9 cellular contexts compared by ENCODE assay signal in the genomic region with DNA sequence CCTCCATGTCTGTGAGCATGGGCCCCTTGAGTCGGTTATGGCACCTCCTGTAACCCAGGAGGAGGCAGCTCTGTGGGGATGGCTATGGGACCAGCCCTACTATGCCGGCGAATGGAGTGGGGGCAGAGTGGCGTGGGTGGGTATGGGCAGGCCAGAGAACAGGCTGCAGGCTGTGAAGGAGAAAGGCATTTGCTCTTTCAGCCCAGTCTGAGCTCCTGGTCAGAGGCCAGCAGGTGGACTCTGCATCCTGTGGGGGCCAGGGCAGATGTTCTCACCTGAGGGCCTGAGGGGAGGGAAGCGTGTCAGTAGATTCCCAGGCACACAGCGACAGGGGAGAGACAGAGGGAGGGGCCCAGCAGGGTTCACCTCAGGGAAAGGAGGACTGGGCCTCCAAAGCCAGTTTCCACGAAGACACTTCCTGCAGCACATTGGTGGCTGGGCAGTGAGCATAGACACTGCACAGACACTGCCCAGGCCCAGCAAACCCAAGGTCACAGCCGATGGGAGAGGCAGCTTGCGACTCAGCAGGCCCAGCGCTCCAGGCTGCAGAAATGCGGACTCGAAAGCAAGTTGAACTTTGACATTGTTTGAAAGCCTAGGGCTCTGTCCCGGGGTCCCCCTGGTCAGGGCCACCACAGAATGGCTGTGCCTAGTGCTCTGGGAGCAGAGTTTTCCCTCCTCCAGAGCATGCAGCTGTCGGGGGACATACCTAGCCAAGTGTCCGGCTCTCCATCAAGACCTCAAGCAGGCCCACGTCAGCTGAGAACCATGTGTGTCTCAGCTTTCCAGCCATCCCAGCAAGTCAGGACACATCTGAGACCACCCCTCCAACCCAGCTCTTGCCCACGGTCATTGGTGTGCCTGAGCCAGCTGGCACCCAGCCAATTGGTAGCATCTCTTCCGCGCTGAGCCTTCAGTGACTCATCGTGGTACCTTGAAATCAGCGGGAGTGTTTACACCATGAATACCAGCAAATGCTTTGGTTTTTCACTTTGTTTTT. TPM values are rescaled to one million over a fixed set of nuclear protein-coding genes. Genes with fewer than 3 reads are reported as not detected.
DNase-seq lines count a peak whose midpoint lies in the region; ATAC-seq and TF ChIP-seq lines count a peak whose summit lies in the region.
"Had no signal": no experiment of that assay in that cellular context is flagged by ENCODE, and none has a peak within 500 bp of the region (broad histone marks: within the 10 kb centered on the region; RNA-seq: fewer than 3 reads in every experiment).

No MANE protein-coding gene starts in this region.

- H3K27me3 Mint-ChIP-seq in nephron (ENCODE audit: low read depth), result no peaks in the 10 kb centered on the region
- peaks cover 18% of the 10 kb centered on the region for H3K27me3 Mint-ChIP-seq in T-helper 2 cell treated with Interferon-gamma antibody and Interleukin-4, amounts not matched to agents 5 μg/mL and 100 μg/mL, for 36 hours (ENCODE audit: low read depth)
- H3K27me3 Mint-ChIP-seq in activated T-helper 1 cell treated with anti-CD3 and anti-CD28 coated beads, Interleukin-12 subunit alpha, Interleukin-12 subunit beta, Interleukin-2, Interleukin-4 antibody, amounts not matched to agents 30 ng/mL and 10 ng/mL and 1 ng/mL, durations not matched to agents 14 hours and 24 hours and 36 hours (ENCODE audit: insufficient read depth), result peaks cover 17% of the 10 kb centered on the region

- in situ Hi-C loops in astrocyte of the spinal cord (cut with HindIII; ENCODE audit: low sequenced_read_pairs), result no loop called here

- H3K36me3 Mint-ChIP-seq in nephron (ENCODE audit: low read depth), result no peaks in the 10 kb centered on the region
- no peaks in the 10 kb centered on the region for H3K36me3 Mint-ChIP-seq in T-helper 2 cell treated with Interferon-gamma antibody and Interleukin-4, amounts not matched to agents 5 μg/mL and 100 μg/mL, for 36 hours (ENCODE audit: low read depth)
- H3K36me3 Mint-ChIP-seq in activated T-helper 1 cell treated with anti-CD3 and anti-CD28 coated beads, Interleukin-12 subunit alpha, Interleukin-12 subunit beta, Interleukin-2, Interleukin-4 antibody, amounts not matched to agents 30 ng/mL and 10 ng/mL and 1 ng/mL, durations not matched to agents 14 hours and 24 hours and 36 hours (ENCODE audit: low read depth), result no peaks in the 10 kb centered on the region

- H3K4me3 Mint-ChIP-seq in nephron, result peak overlapping the region in 1 of 3 experiments; percentile 28
- H3K4me3 Mint-ChIP-seq in T-helper 2 cell treated with Interferon-gamma antibody and Interleukin-4, amounts not matched to agents 5 μg/mL and 100 μg/mL, for 36 hours, result no peak overlapping the region
- H3K4me3 Mint-ChIP-seq in activated T-helper 1 cell treated with anti-CD3 and anti-CD28 coated beads, Interleukin-12 subunit alpha, Interleukin-12 subunit beta, Interleukin-2, Interleukin-4 antibody, amounts not matched to agents 30 ng/mL and 10 ng/mL and 1 ng/mL, durations not matched to agents 14 hours and 24 hours and 36 hours, result no peak overlapping the region

- intact Hi-C loops in activated T-helper 1 cell treated with anti-CD3 and anti-CD28 coated beads, Interleukin-12 subunit alpha, Interleukin-12 subunit beta, Interleukin-2, Interleukin-4 antibody, amounts not matched to agents 30 ng/mL and 10 ng/mL and 1 ng/mL, durations not matched to agents 14 hours and 24 hours and 36 hours (cut with micrococcal nuclease), result no loop called here

- DNase-seq in EH (ENCODE audit: low read depth), result peak; percentile 86
- DNase-seq in NCI-H146 (lab: John Stamatoyannopoulos, UW), result peak; percentile 64
- DNase-seq in astrocyte of the spinal cord (ENCODE audit: low read depth, low spot score), result peak; percentile 77
- DNase-seq in NK-92 treated with Interleukin-12 subunit alpha and Interleukin-12 subunit beta, amount 100 ng/mL, for 24 hours (lab: John Stamatoyannopoulos, UW), result no peak
- no peak for DNase-seq in T-helper 2 cell treated with Interferon-gamma antibody and Interleukin-4, amounts not matched to agents 5 μg/mL and 100 μg/mL, for 36 hours (ENCODE audit: low spot score)
- no peak for DNase-seq in activated T-helper 1 cell treated with anti-CD3 and anti-CD28 coated beads, Interleukin-12 subunit alpha, Interleukin-12 subunit beta, Interleukin-2, Interleukin-4 antibody, amounts not matched to agents 30 ng/mL and 10 ng/mL and 1 ng/mL, durations not matched to agents 14 hours and 24 hours and 36 hours (ENCODE audit: low spot score)
- DNase-seq: effector CD8-positive, alpha-beta T cell had no signal

- H3K4me1 Mint-ChIP-seq in nephron, result peaks cover 80% of the 10 kb centered on the region
- H3K4me1 Mint-ChIP-seq in T-helper 2 cell treated with Interferon-gamma antibody and Interleukin-4, amounts not matched to agents 5 μg/mL and 100 μg/mL, for 36 hours (ENCODE audit: low read depth), result no peaks in the 10 kb centered on the region
- no peaks in the 10 kb centered on the region for H3K4me1 Mint-ChIP-seq in activated T-helper 1 cell treated with anti-CD3 and anti-CD28 coated beads, Interleukin-12 subunit alpha, Interleukin-12 subunit beta, Interleukin-2, Interleukin-4 antibody, amounts not matched to agents 30 ng/mL and 10 ng/mL and 1 ng/mL, durations not matched to agents 14 hours and 24 hours and 36 hours (ENCODE audit: low read depth)

- H3K4me3 ChIP-seq in astrocyte of the spinal cord (ENCODE audit: low read depth, low read length), result no peak overlapping the region

- TF ChIP-seq CTCF in astrocyte of the spinal cord (IDR thresholded peaks at IDR 0.05; ENCODE audit: low read depth, low read length), result no peak
- TF ChIP-seq CTCF in nephron (IDR thresholded peaks at IDR 0.05; ENCODE audit: unreplicated experiment in 3 of 3), result no peak

- no peak for ATAC-seq in GM21526 (IDR thresholded peaks at IDR 0.05; ENCODE audit: low FRiP score, unreplicated experiment)

- H3K27ac Mint-ChIP-seq in nephron, result peak overlapping the region; percentile 66 to 95 (median 84)
- no peak overlapping the region for H3K27ac Mint-ChIP-seq in T-helper 2 cell treated with Interferon-gamma antibody and Interleukin-4, amounts not matched to agents 5 μg/mL and 100 μg/mL, for 36 hours
- H3K27ac Mint-ChIP-seq in activated T-helper 1 cell treated with anti-CD3 and anti-CD28 coated beads, Interleukin-12 subunit alpha, Interleukin-12 subunit beta, Interleukin-2, Interleukin-4 antibody, amounts not matched to agents 30 ng/mL and 10 ng/mL and 1 ng/mL, durations not matched to agents 14 hours and 24 hours and 36 hours, result no peak overlapping the region

- no peaks in the 10 kb centered on the region for H3K9me3 Mint-ChIP-seq in nephron
- no peaks in the 10 kb centered on the region for H3K9me3 Mint-ChIP-seq in T-helper 2 cell treated with Interferon-gamma antibody and Interleukin-4, amounts not matched to agents 5 μg/mL and 100 μg/mL, for 36 hours
- no peaks in the 10 kb centered on the region for H3K9me3 Mint-ChIP-seq in activated T-helper 1 cell treated with anti-CD3 and anti-CD28 coated beads, Interleukin-12 subunit alpha, Interleukin-12 subunit beta, Interleukin-2, Interleukin-4 antibody, amounts not matched to agents 30 ng/mL and 10 ng/mL and 1 ng/mL, durations not matched to agents 14 hours and 24 hours and 36 hours

RNA-seq across cellular contexts. Expression of a gene that starts 53.8 kb away (rescaled TPM):
- 102 and 104 TPM in 2 replicates for total RNA-seq in activated T-helper 1 cell treated with anti-CD3 and anti-CD28 coated beads, Interleukin-12 subunit alpha, Interleukin-12 subunit beta, Interleukin-2, Interleukin-4 antibody, amounts not matched to agents 30 ng/mL and 10 ng/mL and 1 ng/mL, durations not matched to agents 14 hours and 24 hours and 36 hours

Comparison
In these comparisons a context has a peak if more than half of its experiments do, and no peak if none do; other contexts are left out.
1. DNase-seq: peak in EH (single experiment), NCI-H146 (single experiment) and astrocyte of the spinal cord (single experiment); none in NK-92 treated with Interleukin-12 subunit alpha and Interleukin-12 subunit beta, amount 100 ng/mL, for 24 hours (single experiment), T-helper 2 cell treated with Interferon-gamma antibody and Interleukin-4, amounts not matched to agents 5 μg/mL and 100 μg/mL, for 36 hours (single experiment) and activated T-helper 1 cell treated with anti-CD3 and anti-CD28 coated beads, Interleukin-12 subunit alpha, Interleukin-12 subunit beta, Interleukin-2, Interleukin-4 antibody, amounts not matched to agents 30 ng/mL and 10 ng/mL and 1 ng/mL, durations not matched to agents 14 hours and 24 hours and 36 hours (single experiment).
2. H3K27ac Mint-ChIP-seq: peak in nephron (3 of 3); none in T-helper 2 cell treated with Interferon-gamma antibody and Interleukin-4, amounts not matched to agents 5 μg/mL and 100 μg/mL, for 36 hours (single experiment) and activated T-helper 1 cell treated with anti-CD3 and anti-CD28 coated beads, Interleukin-12 subunit alpha, Interleukin-12 subunit beta, Interleukin-2, Interleukin-4 antibody, amounts not matched to agents 30 ng/mL and 10 ng/mL and 1 ng/mL, durations not matched to agents 14 hours and 24 hours and 36 hours (single experiment).